8 cellular contexts compared by ENCODE assay signal in genomic region chr1:84598846-84599741, GRCh38. TPM values are rescaled to one million over a fixed set of nuclear protein-coding genes. Genes with fewer than 3 reads are reported as not detected.
DNase-seq lines count a peak whose midpoint lies in the region; ATAC-seq and TF ChIP-seq lines count a peak whose summit lies in the region.

No MANE protein-coding gene starts in this region.

- H3F3A ChIP-seq in smooth muscle cell (ENCODE audit: low read depth), result peaks cover 20% of the 10 kb centered on the region

- H3K27ac ChIP-seq in brain microvascular endothelial cell (peak overlapping the region; percentile 71), smooth muscle cell (ENCODE audit: low read depth) (peak overlapping the region; percentile 77)

- in situ Hi-C loops in brain microvascular endothelial cell (cut with HindIII; ENCODE audit: low pct_ligation_motif_present, low sequenced_read_pairs), result no loop called here

- H3K4me2 ChIP-seq in smooth muscle cell, result peak overlapping the region; percentile 34

- DNase-seq in EH (ENCODE audit: low read depth) (peak; percentile 87), GM20000 (ENCODE audit: low spot score) (peak; percentile 42), brain microvascular endothelial cell (peak; percentile 73), smooth muscle cell (lab: John Stamatoyannopoulos, UW; ENCODE audit: unreplicated experiment) (no peak), DMS79 treated with DMSO at 0.1 percent for 48 hours (lab: John Stamatoyannopoulos, UW) (no peak), mucosa of descending colon (no peak)
- no peak for DNase-seq in activated CD4-positive, alpha-beta T cell treated with anti-CD3 and anti-CD28 coated beads, Interleukin-2, amount 50 U/mL, for 4 hours

- no peak for TF ChIP-seq CTCF in GM20000 (IDR thresholded peaks at IDR 0.05; ENCODE audit: extremely low read depth, missing control alignments)
- no peak for TF ChIP-seq CTCF in brain microvascular endothelial cell (IDR thresholded peaks at IDR 0.05; ENCODE audit: low read depth, low read length, missing control alignments)
- TF ChIP-seq CTCF in smooth muscle cell (IDR thresholded peaks at IDR 0.05; ENCODE audit: borderline replicate concordance, insufficient read depth, poor library complexity, severe bottlenecking), result no peak
- no peak for TF ChIP-seq CTCF in mucosa of descending colon (IDR thresholded peaks at IDR 0.05)

- intact Hi-C loops in mucosa of descending colon (cut with DNase I, micrococcal nuclease), result no loop called here

- no peaks in the 10 kb centered on the region for H3K27me3 ChIP-seq in brain microvascular endothelial cell (replicated peaks)
- no peaks in the 10 kb centered on the region for H3K27me3 ChIP-seq in smooth muscle cell (ENCODE audit: low read depth)

- H3K9me3 ChIP-seq in smooth muscle cell (replicated peaks; ENCODE audit: low read depth) (no peaks in the 10 kb centered on the region), mucosa of descending colon (peaks cover 2% of the 10 kb centered on the region)

- peaks cover 18% of the 10 kb centered on the region for H3K4me1 ChIP-seq in smooth muscle cell (ENCODE audit: low read depth)
- no peaks in the 10 kb centered on the region for H3K4me1 ChIP-seq in mucosa of descending colon (ENCODE audit: low read depth)

- no peaks in the 10 kb centered on the region for H4K20me1 ChIP-seq in smooth muscle cell (ENCODE audit: low read depth)

- H3K4me3 ChIP-seq in brain microvascular endothelial cell (ENCODE audit: low read depth, low read length) (no peak overlapping the region), smooth muscle cell (no peak overlapping the region), mucosa of descending colon (no peak overlapping the region)

- H3K36me3 ChIP-seq in brain microvascular endothelial cell (replicated peaks), result no peaks in the 10 kb centered on the region
- no peaks in the 10 kb centered on the region for H3K36me3 ChIP-seq in smooth muscle cell (ENCODE audit: low read depth)
- no peaks in the 10 kb centered on the region for H3K36me3 ChIP-seq in mucosa of descending colon (ENCODE audit: low read depth)

- peak overlapping the region; percentile 35 for H3K9ac ChIP-seq in smooth muscle cell (ENCODE audit: low read depth)

- H2AFZ ChIP-seq in smooth muscle cell (ENCODE audit: low read depth), result no peak overlapping the region

- H3K79me2 ChIP-seq in smooth muscle cell (ENCODE audit: low read depth), result no peaks in the 10 kb centered on the region

- ATAC-seq in HG03469 (IDR thresholded peaks at IDR 0.05; ENCODE audit: unreplicated experiment), result peak; percentile 72
- no peak for ATAC-seq in mucosa of descending colon

- whole genome bisulfite sequencing in smooth muscle cell (ENCODE audit: low lambda C conversion rate), result 26% methylated on average over 5 of the region's 5 CpGs

RNA-seq across cellular contexts. Expression of gene CTBS, which starts 24.9 kb away (rescaled TPM):
- total RNA-seq in smooth muscle cell, result 19.4 and 37.7 TPM in 2 replicates
- 30.3 and 34.6 TPM in 2 replicates for polyA plus RNA-seq in smooth muscle cell
- 10 to 100 TPM; 15.9 to 25.4 (median 23.3) TPM for total RNA-seq in mucosa of descending colon

Comparison
In these comparisons a context has a peak if more than half of its experiments do, and no peak if none do; other contexts are left out.
1. DNase-seq: peak in EH (single experiment), GM20000 (single experiment) and brain microvascular endothelial cell (single experiment); none in smooth muscle cell (single experiment), DMS79 treated with DMSO at 0.1 percent for 48 hours (single experiment), mucosa of descending colon (0 of 3) and activated CD4-positive, alpha-beta T cell treated with anti-CD3 and anti-CD28 coated beads, Interleukin-2, amount 50 U/mL, for 4 hours (0 of 2).